ENCODE assay signal across 15 cellular contexts in genomic region chr5:108216890-108217289, GRCh38.
DNase-seq lines count a peak whose midpoint lies in the region; ATAC-seq, FAIRE-seq and TF ChIP-seq lines count a peak whose summit lies in the region.
"Had no signal": no experiment of that assay in that cellular context is flagged by ENCODE, and none has a peak within 500 bp of the region (broad histone marks: within the 10 kb centered on the region; RNA-seq: fewer than 3 reads in every experiment).

No MANE protein-coding gene starts in this region.

- H3K4me2 ChIP-seq in A549 (peak overlapping the region; percentile 31), hepatocyte (no peak overlapping the region)

- POLR2A ChIA-PET in A549 (lab: Yijun Ruan, JAX) = no interaction called here
- POLR2A ChIA-PET in activated CD8-positive, alpha-beta T cell treated with anti-CD3 and anti-CD28 coated beads for 36 hours (lab: Charles Lee) = no interaction called here

- TF ChIP-seq CTCF in A549 (IDR thresholded peaks at IDR 0.05) (no peak), hepatocyte (IDR thresholded peaks at IDR 0.05; ENCODE audit: poor library complexity) (no peak)
- TF ChIP-seq CTCF in activated CD8-positive, alpha-beta T cell treated with anti-CD3 and anti-CD28 coated beads for 36 hours (IDR thresholded peaks at IDR 0.05) = no peak

- H3K36me3 ChIP-seq in hepatocyte (replicated peaks; ENCODE audit: insufficient read depth, low read depth) = no peaks in the 10 kb centered on the region
- H3K36me3 ChIP-seq: pancreas had no signal

- peak; percentile 91 to 92 for ATAC-seq in A549
- ATAC-seq in activated CD8-positive, alpha-beta T cell treated with anti-CD3 and anti-CD28 coated beads for 36 hours = no peak
- ATAC-seq: pancreas had no signal

- no peaks in the 10 kb centered on the region for H3K27me3 Mint-ChIP-seq in activated CD8-positive, alpha-beta T cell treated with anti-CD3 and anti-CD28 coated beads for 36 hours
- H3K27me3 Mint-ChIP-seq: memory B cell had no signal

- no peak for FAIRE-seq in A549 (lab: Jason Lieb, UNC)

- H3K36me3 Mint-ChIP-seq in activated CD8-positive, alpha-beta T cell treated with anti-CD3 and anti-CD28 coated beads for 36 hours (ENCODE audit: low read depth) = peaks cover 30% of the 10 kb centered on the region

- H3K4me1 Mint-ChIP-seq in activated CD8-positive, alpha-beta T cell treated with anti-CD3 and anti-CD28 coated beads for 36 hours (ENCODE audit: low read depth) = no peaks in the 10 kb centered on the region
- H3K4me1 Mint-ChIP-seq: memory B cell had no signal

- H3K27me3 ChIP-seq in hepatocyte = no peaks in the 10 kb centered on the region
- H3K27me3 ChIP-seq: pancreas had no signal

- peaks cover 16% of the 10 kb centered on the region for H3K4me1 ChIP-seq in A549
- no peaks in the 10 kb centered on the region for H3K4me1 ChIP-seq in hepatocyte (ENCODE audit: insufficient read depth)
- H3K4me1 ChIP-seq: pancreas had no signal

- H3K9me3 ChIP-seq in A549 (peaks cover 10% of the 10 kb centered on the region; the same call in 1 of the 3 replicates), hepatocyte (ENCODE audit: low read depth) (no peaks in the 10 kb centered on the region)
- H3K9me3 ChIP-seq: pancreas had no signal

- 30% methylated on average over 4 of the region's 4 CpGs for WGBS in A549 (ENCODE audit: missing lambda C conversion rate)
- 67% methylated on average over 4 of the region's 4 CpGs for WGBS in hepatocyte (ENCODE audit: low lambda C conversion rate, missing lambda C conversion rate)

- H3K4me3 Mint-ChIP-seq in activated CD8-positive, alpha-beta T cell treated with anti-CD3 and anti-CD28 coated beads for 36 hours = no peak overlapping the region
- H3K4me3 Mint-ChIP-seq: memory B cell had no signal

- H3K27ac ChIP-seq in A549 (peak overlapping the region; percentile 19 to 65; a peak in 3 of 6 replicates), hepatocyte (no peak overlapping the region)
- H3K27ac ChIP-seq: pancreas had no signal

- no peaks in the 10 kb centered on the region for H4K20me1 ChIP-seq in hepatocyte (ENCODE audit: insufficient read depth, poor library complexity, severe bottlenecking)

- H3K79me2 ChIP-seq in hepatocyte = no peaks in the 10 kb centered on the region

- CTCF ChIA-PET in A549 (lab: Yijun Ruan, JAX) = interaction anchor here (1.7 kb wide), 1 partner anchor 43 kb away, joined by 5 read pairs; no protein-coding TSS in a partner anchor
- CTCF ChIA-PET in activated CD8-positive, alpha-beta T cell treated with anti-CD3 and anti-CD28 coated beads for 36 hours (lab: Charles Lee) = no interaction called here

- no peak overlapping the region for H2AFZ ChIP-seq in hepatocyte

- TF ChIP-seq POLR2A in A549 (IDR thresholded peaks at IDR 0.05; ENCODE audit: low read length) = no peak

- H3K4me3 ChIP-seq in A549 (no peak overlapping the region), hepatocyte (no peak overlapping the region)
- H3K4me3 ChIP-seq: pancreas had no signal

- H3K9me3 Mint-ChIP-seq in activated CD8-positive, alpha-beta T cell treated with anti-CD3 and anti-CD28 coated beads for 36 hours = peaks cover 15% of the 10 kb centered on the region

- no peak overlapping the region for H3K27ac Mint-ChIP-seq in activated CD8-positive, alpha-beta T cell treated with anti-CD3 and anti-CD28 coated beads for 36 hours
- H3K27ac Mint-ChIP-seq: memory B cell had no signal

- intact Hi-C loops in activated CD8-positive, alpha-beta T cell treated with anti-CD3 and anti-CD28 coated beads for 36 hours (cut with micrococcal nuclease) = no loop called here
- intact Hi-C loops in cardiac septum (cut with DNase I) = no loop called here

- peak in 1 of 2 experiments; percentile 37 for DNase-seq in A549 (ENCODE audit: low read depth in 1 of 2, low spot score in 1 of 2)
- peak; percentile 19 for DNase-seq in HS-27A (ENCODE audit: low read depth)
- DNase-seq in astrocyte of the hippocampus (ENCODE audit: low read depth, low spot score) = peak; percentile 90
- peak; percentile 11 for DNase-seq in hepatocyte (ENCODE audit: low spot score)
- no peak for DNase-seq in NCI-H1436 (lab: John Stamatoyannopoulos, UW)
- no peak for DNase-seq in activated CD8-positive, alpha-beta T cell treated with anti-CD3 and anti-CD28 coated beads for 36 hours
- no peak for DNase-seq in cerebellum (ENCODE audit: low spot score)
- DNase-seq in cardiac septum (ENCODE audit: low spot score) = no peak
- DNase-seq: activated naive CD4-positive, alpha-beta T cell; cerebellar nuclear complex; H7; NCI-H2029 treated with DMSO at 0.1 percent for 48 hours; NCI-H774; pancreas had no signal

- TF ChIP-seq RAD21 in A549 (conservative IDR thresholded peaks at IDR 0.05 in 1 of 2, IDR thresholded peaks at IDR 0.05 in 1 of 2) = no peak

- no peaks in the 10 kb centered on the region for H3K9me2 ChIP-seq in hepatocyte (replicated peaks; ENCODE audit: insufficient read depth)

- no peak for TF ChIP-seq EP300 in A549 (IDR thresholded peaks at IDR 0.05)

TF ChIP-seq in A549, 52 proteins besides CTCF, POLR2A, EP300 and RAD21:
- TF ChIP-seq FOSL2 (IDR thresholded peaks at IDR 0.05) (no peak), FOSL2 (CRISPR knock-in tag; IDR thresholded peaks at IDR 0.05) (peak; percentile 48; the same call in 1 of the 2 replicates), E2F6 (IDR thresholded peaks at IDR 0.05; ENCODE audit: borderline replicate concordance, low read depth) (no peak)

Comparison
In these comparisons a context has a peak if more than half of its experiments do, and no peak if none do; other contexts are left out.
1. DNase-seq: peak in HS-27A (single experiment), astrocyte of the hippocampus (single experiment) and hepatocyte (single experiment); none in NCI-H1436 (single experiment), activated CD8-positive, alpha-beta T cell treated with anti-CD3 and anti-CD28 coated beads for 36 hours (single experiment), cerebellum (single experiment) and cardiac septum (single experiment).